Comparison of ENCODE assay signal across 1 cellular context in the genomic region with DNA sequence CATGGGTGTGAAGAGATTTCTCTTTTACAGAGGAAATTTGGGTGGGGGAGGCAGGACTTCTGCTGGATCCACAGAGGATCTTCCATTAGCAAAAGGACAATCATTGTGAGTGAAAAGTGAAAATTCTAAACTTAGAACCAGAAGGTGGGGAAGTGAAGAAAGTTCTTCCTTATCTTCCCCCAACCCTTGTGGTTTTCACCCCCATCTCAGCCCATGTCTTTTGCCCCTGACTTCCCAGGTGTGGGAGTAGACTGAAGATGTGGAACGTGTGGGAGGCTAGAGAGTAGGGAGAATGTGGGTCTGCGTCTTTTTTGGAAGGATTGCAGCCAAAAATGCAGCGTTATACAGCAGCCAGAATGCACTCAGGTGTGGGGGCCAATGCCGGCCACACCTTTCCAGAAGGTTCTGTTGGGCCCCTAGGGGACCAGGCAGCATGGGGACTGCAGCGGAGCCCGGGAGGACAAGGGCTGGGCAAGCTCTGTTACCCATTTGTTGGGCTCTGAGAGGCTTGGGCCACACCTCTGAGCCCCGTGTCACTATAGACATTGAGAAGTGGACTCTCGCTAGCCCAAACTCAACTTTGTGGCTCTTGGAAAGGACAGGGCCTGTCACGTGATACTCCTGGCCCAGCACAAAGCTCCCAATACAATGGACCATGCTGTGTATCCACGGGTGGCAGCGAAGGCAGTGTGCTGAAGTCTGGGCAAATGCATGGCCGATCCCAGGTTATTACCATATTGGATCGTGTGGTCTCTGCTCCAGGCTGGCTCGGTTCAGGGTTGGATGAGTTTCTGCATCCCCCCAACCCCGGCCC.
TF ChIP-seq lines count a peak whose summit lies in the region.

No MANE protein-coding gene starts in this region.

TF ChIP-seq in endothelial cell of umbilical vein, 7 proteins besides CTCF, POLR2A, EP300 and RAD21:
- TF ChIP-seq EZH2 (IDR thresholded peaks at IDR 0.05; ENCODE audit: borderline replicate concordance, low read depth, low read length, severe bottlenecking) (no peak), MAX (IDR thresholded peaks at IDR 0.05; ENCODE audit: insufficient read depth, insufficient read length) (peak; percentile 59), POLR2AphosphoS5 (IDR thresholded peaks at IDR 0.05; ENCODE audit: insufficient read depth, low read depth, low read length) (no peak)
